In genomic region chr4:185730387-185730786, GRCh38 we compare ENCODE assay signal across 8 cellular contexts.
DNase-seq lines count a peak whose midpoint lies in the region; ATAC-seq and TF ChIP-seq lines count a peak whose summit lies in the region.

No MANE protein-coding gene starts in this region.

- no peaks in the 10 kb centered on the region for H3K27me3 Mint-ChIP-seq in activated CD4-positive, alpha-beta T cell treated with anti-CD3 and anti-CD28 coated beads, Interleukin-2, amount 10 ng/mL, durations not matched to agents 24 days and 14 days
- H3K27me3 Mint-ChIP-seq in naive thymus-derived CD8-positive, alpha-beta T cell = peaks cover 13 to 56% (median 25%) of the 10 kb centered on the region in 5 donors
- peaks cover 17% of the 10 kb centered on the region for H3K27me3 Mint-ChIP-seq in CD8-positive, alpha-beta T cell (ENCODE audit: low read depth)

- DNase-seq in activated CD4-positive, alpha-beta T cell treated with anti-CD3 and anti-CD28 coated beads, Interleukin-2, amount 10 ng/mL, durations not matched to agents 24 days and 14 days = no peak
- DNase-seq in HT-29 (ENCODE audit: low spot score) = no peak
- no peak for DNase-seq in naive thymus-derived CD8-positive, alpha-beta T cell
- DNase-seq in CD8-positive, alpha-beta T cell = no peak

- H3K4me1 ChIP-seq in mucosa of rectum (ENCODE audit: control insufficient read depth in 2 of 2, insufficient read depth in 2 of 2, low read length in 2 of 2) = peaks cover 3 to 4% of the 10 kb centered on the region in 2 donors
- H3K4me1 ChIP-seq in CD8-positive, alpha-beta T cell (ENCODE audit: insufficient read depth, low read length) = no peaks in the 10 kb centered on the region

- POLR2A ChIA-PET in naive thymus-derived CD8-positive, alpha-beta T cell (lab: Charles Lee) = no interaction called here
- POLR2A ChIA-PET in CD8-positive, alpha-beta T cell (lab: Charles Lee) = no interaction called here

- intact Hi-C loops in activated CD4-positive, alpha-beta T cell treated with anti-CD3 and anti-CD28 coated beads, Interleukin-2, amount 10 ng/mL, durations not matched to agents 24 days and 14 days (cut with micrococcal nuclease) = no loop called here
- intact Hi-C loops in CD8-positive, alpha-beta T cell (cut with DNase I, micrococcal nuclease) = no loop called here

- H3K4me1 Mint-ChIP-seq in activated CD4-positive, alpha-beta T cell treated with anti-CD3 and anti-CD28 coated beads, Interleukin-2, amount 10 ng/mL, durations not matched to agents 24 days and 14 days = no peaks in the 10 kb centered on the region
- H3K4me1 Mint-ChIP-seq in naive thymus-derived CD8-positive, alpha-beta T cell = peaks cover 0 to 7% (median 0%) of the 10 kb centered on the region in 4 donors
- H3K4me1 Mint-ChIP-seq in CD8-positive, alpha-beta T cell (ENCODE audit: low read depth) = no peaks in the 10 kb centered on the region

- H3K36me3 ChIP-seq in mucosa of rectum (ENCODE audit: control insufficient read depth in 2 of 2, insufficient read depth in 2 of 2, low read length in 2 of 2) = no peaks in the 10 kb centered on the region
- H3K36me3 ChIP-seq in CD8-positive, alpha-beta T cell (ENCODE audit: insufficient read depth, low read length) = no peaks in the 10 kb centered on the region

- H3K9me3 Mint-ChIP-seq in activated CD4-positive, alpha-beta T cell treated with anti-CD3 and anti-CD28 coated beads, Interleukin-2, amount 10 ng/mL, durations not matched to agents 24 days and 14 days = no peaks in the 10 kb centered on the region
- H3K9me3 Mint-ChIP-seq in naive thymus-derived CD8-positive, alpha-beta T cell = peaks cover 0 to 2% (median 0%) of the 10 kb centered on the region in 9 donors
- no peaks in the 10 kb centered on the region for H3K9me3 Mint-ChIP-seq in CD8-positive, alpha-beta T cell

- H3K9me3 ChIP-seq in mucosa of rectum (ENCODE audit: control insufficient read depth in 2 of 2, low read length in 2 of 2) = no peaks in the 10 kb centered on the region
- H3K9me3 ChIP-seq in CD8-positive, alpha-beta T cell (ENCODE audit: low read length) = no peaks in the 10 kb centered on the region

- H3K36me3 Mint-ChIP-seq in activated CD4-positive, alpha-beta T cell treated with anti-CD3 and anti-CD28 coated beads, Interleukin-2, amount 10 ng/mL, durations not matched to agents 24 days and 14 days (ENCODE audit: low read depth) = no peaks in the 10 kb centered on the region
- peaks cover 0 to 7% (median 0%) of the 10 kb centered on the region in 3 donors for H3K36me3 Mint-ChIP-seq in naive thymus-derived CD8-positive, alpha-beta T cell
- no peaks in the 10 kb centered on the region for H3K36me3 Mint-ChIP-seq in CD8-positive, alpha-beta T cell

- no peak overlapping the region for H3K9ac ChIP-seq in mucosa of rectum (ENCODE audit: low read depth in 1 of 2, low read length in 2 of 2)

- no peaks in the 10 kb centered on the region for H3K27me3 ChIP-seq in mucosa of rectum (ENCODE audit: control insufficient read depth in 2 of 2, insufficient read depth in 2 of 2, low read length in 2 of 2)
- H3K27me3 ChIP-seq in CD8-positive, alpha-beta T cell (ENCODE audit: insufficient read depth, low read length) = no peaks in the 10 kb centered on the region

- no peak overlapping the region for H3K27ac Mint-ChIP-seq in activated CD4-positive, alpha-beta T cell treated with anti-CD3 and anti-CD28 coated beads, Interleukin-2, amount 10 ng/mL, durations not matched to agents 24 days and 14 days
- no peak overlapping the region for H3K27ac Mint-ChIP-seq in naive thymus-derived CD8-positive, alpha-beta T cell
- no peak overlapping the region for H3K27ac Mint-ChIP-seq in CD8-positive, alpha-beta T cell

- H3K27ac ChIP-seq in angular gyrus (ENCODE audit: low read depth, low read length) = peak overlapping the region; percentile 59
- H3K27ac ChIP-seq in mucosa of rectum (ENCODE audit: low read depth in 2 of 2, low read length in 2 of 2) = peak overlapping the region; percentile 3 to 28
- H3K27ac ChIP-seq in CD8-positive, alpha-beta T cell (ENCODE audit: low read depth, low read length) = no peak overlapping the region

- no peak overlapping the region for H3K4me3 Mint-ChIP-seq in activated CD4-positive, alpha-beta T cell treated with anti-CD3 and anti-CD28 coated beads, Interleukin-2, amount 10 ng/mL, durations not matched to agents 24 days and 14 days
- no peak overlapping the region for H3K4me3 Mint-ChIP-seq in naive thymus-derived CD8-positive, alpha-beta T cell
- no peak overlapping the region for H3K4me3 Mint-ChIP-seq in CD8-positive, alpha-beta T cell

- no peak for TF ChIP-seq CTCF in CD8-positive, alpha-beta T cell (IDR thresholded peaks at IDR 0.05)

- CTCF ChIA-PET in CD8-positive, alpha-beta T cell (lab: Charles Lee) = no interaction called here

- ATAC-seq in GM19043 (IDR thresholded peaks at IDR 0.05; ENCODE audit: low read depth, unreplicated experiment) (peak; percentile 49), HG03095 (IDR thresholded peaks at IDR 0.05; ENCODE audit: unreplicated experiment) (peak; percentile 44)
- ATAC-seq in naive thymus-derived CD8-positive, alpha-beta T cell = no peak
- ATAC-seq in CD8-positive, alpha-beta T cell = no peak

- no peak overlapping the region for H3K4me3 ChIP-seq in mucosa of rectum (ENCODE audit: low read length in 2 of 2)
- no peak overlapping the region for H3K4me3 ChIP-seq in CD8-positive, alpha-beta T cell (ENCODE audit: low read depth, low read length)

Comparison
In these comparisons a context has a peak if more than half of its experiments do, and no peak if none do; other contexts are left out.
1. ATAC-seq: peak in GM19043 (single experiment) and HG03095 (single experiment); none in naive thymus-derived CD8-positive, alpha-beta T cell (0 of 2) and CD8-positive, alpha-beta T cell (single experiment).